In genomic region chr1:50275564-50275963, GRCh38 we compare ENCODE assay signal across 15 cellular contexts.
DNase-seq lines count a peak whose midpoint lies in the region; ATAC-seq lines count a peak whose summit lies in the region.
"Had no signal": no experiment of that assay in that cellular context is flagged by ENCODE, and none has a peak within 500 bp of the region (broad histone marks: within the 10 kb centered on the region; RNA-seq: fewer than 3 reads in every experiment).

No MANE protein-coding gene starts in this region.

- H3K4me1 ChIP-seq in NT2/D1 (ENCODE audit: insufficient read depth, insufficient read length) = peaks cover 13% of the 10 kb centered on the region
- H3K4me1 ChIP-seq: ascending aorta, esophagus muscularis mucosa, heart right ventricle, left lung, prostate gland had no signal

- ATAC-seq in GM19023 (IDR thresholded peaks at IDR 0.05; ENCODE audit: unreplicated experiment) (no peak), esophagus mucosa (no peak)
- ATAC-seq: heart right ventricle, left lung had no signal

- DNase-seq in H7 (peak; percentile 46), NCI-H2081 (lab: John Stamatoyannopoulos, UW) (peak; percentile 78 to 90), NT2/D1 (ENCODE audit: low read depth, low spot score) (peak; percentile 44), left kidney (ENCODE audit: low read depth, low spot score) (peak; percentile 93), NOMO-1 treated with DMSO at 0.1 percent for 48 hours (lab: John Stamatoyannopoulos, UW; ENCODE audit: unreplicated experiment) (no peak)
- DNase-seq: activated CD4-positive, alpha-beta T cell treated with anti-CD3 and anti-CD28 coated beads, Interleukin-2, amount 50 U/mL, for 4 hours; heart right ventricle; left lung; NCI-H446 treated with DMSO at 0.1 percent for 48 hours had no signal

- H3K27me3 ChIP-seq in H7 (ENCODE audit: control insufficient read depth, insufficient read depth, low read length) (no peaks in the 10 kb centered on the region), NT2/D1 (ENCODE audit: insufficient read depth, insufficient read length) (no peaks in the 10 kb centered on the region)
- H3K27me3 ChIP-seq: ascending aorta had no signal

- H3K9me3 ChIP-seq in NT2/D1 (ENCODE audit: insufficient read depth, low read length) = no peaks in the 10 kb centered on the region
- H3K9me3 ChIP-seq: ascending aorta, esophagus muscularis mucosa, heart right ventricle, left lung, prostate gland had no signal

- H3K9ac ChIP-seq in NT2/D1 (ENCODE audit: insufficient read length, low read depth) = no peak overlapping the region

- no peaks in the 10 kb centered on the region for H3K36me3 ChIP-seq in H7 (replicated peaks; ENCODE audit: control insufficient read depth, insufficient read depth, low read length)
- no peaks in the 10 kb centered on the region for H3K36me3 ChIP-seq in NT2/D1 (ENCODE audit: insufficient read depth, insufficient read length, low read length)
- H3K36me3 ChIP-seq: ascending aorta, esophagus muscularis mucosa, heart right ventricle, left lung, prostate gland had no signal

- H3K4me3 ChIP-seq in H7 (ENCODE audit: insufficient read depth, low read depth, low read length) (no peak overlapping the region), NT2/D1 (ENCODE audit: insufficient read length, low read depth) (no peak overlapping the region)
- H3K4me3 ChIP-seq: ascending aorta, coronary artery, esophagus muscularis mucosa, heart right ventricle, left lung, prostate gland had no signal
